In genomic region chr5:153749941-153750340, GRCh38 we compare ENCODE assay signal across 1 cellular context.
TF ChIP-seq lines count a peak whose summit lies in the region.

No MANE protein-coding gene starts in this region.

TF ChIP-seq in SK-N-SH, 30 proteins besides CTCF, POLR2A, EP300 and RAD21 (continued from another document):
- TF ChIP-seq, protein P1, sequence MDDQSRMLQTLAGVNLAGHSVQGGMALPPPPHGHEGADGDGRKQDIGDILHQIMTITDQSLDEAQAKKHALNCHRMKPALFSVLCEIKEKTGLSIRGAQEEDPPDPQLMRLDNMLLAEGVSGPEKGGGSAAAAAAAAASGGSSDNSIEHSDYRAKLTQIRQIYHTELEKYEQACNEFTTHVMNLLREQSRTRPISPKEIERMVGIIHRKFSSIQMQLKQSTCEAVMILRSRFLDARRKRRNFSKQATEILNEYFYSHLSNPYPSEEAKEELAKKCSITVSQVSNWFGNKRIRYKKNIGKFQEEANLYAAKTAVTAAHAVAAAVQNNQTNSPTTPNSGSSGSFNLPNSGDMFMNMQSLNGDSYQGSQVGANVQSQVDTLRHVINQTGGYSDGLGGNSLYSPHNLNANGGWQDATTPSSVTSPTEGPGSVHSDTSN (IDR thresholded peaks at IDR 0.05), result peak; percentile 53; the same call in 1 of the 2 replicates
TF ChIP-seq in SK-N-SH: peak in this region for 2.
